In the genomic region with DNA sequence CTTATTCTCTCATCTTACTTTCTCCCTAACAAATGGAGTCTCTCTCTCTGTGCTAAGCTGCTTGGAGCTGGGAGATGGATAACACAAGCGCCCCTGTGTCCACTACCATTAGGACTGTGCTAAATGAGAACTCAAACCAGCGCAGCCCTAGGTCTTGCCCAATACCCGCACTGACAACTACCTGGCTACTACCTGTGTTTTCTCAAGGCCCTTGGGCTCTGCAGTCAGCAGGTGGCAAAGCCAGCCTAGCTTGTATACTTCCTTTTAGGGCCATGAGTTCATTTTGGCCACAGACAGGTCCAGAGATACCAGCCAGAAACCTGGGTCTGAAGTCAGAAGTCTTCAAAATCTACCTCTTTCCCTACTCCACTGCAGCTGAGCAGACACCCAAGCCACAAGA, we compare ENCODE assay signal across 2 cellular contexts.
TF ChIP-seq lines count a peak whose summit lies in the region.

No MANE protein-coding gene starts in this region.

TF ChIP-seq in A549, 52 proteins besides CTCF, POLR2A, EP300 and RAD21:
- TF ChIP-seq CHD2 (IDR thresholded peaks at IDR 0.05; ENCODE audit: low read length, partially characterized antibody) (no peak), BHLHE40 (IDR thresholded peaks at IDR 0.05; ENCODE audit: low read depth, low read length) (no peak), POLR2AphosphoS2 (conservative IDR thresholded peaks at IDR 0.05; ENCODE audit: low read length) (no peak)
TF ChIP-seq in A549: peak in this region for 0.

TF ChIP-seq in H1, 55 proteins besides CTCF, POLR2A, EP300 and RAD21:
- TF ChIP-seq KDM1A (IDR thresholded peaks at IDR 0.05; ENCODE audit: borderline replicate concordance, low read length) (no peak), TCF12 (IDR thresholded peaks at IDR 0.05; ENCODE audit: low read depth, low read length) (no peak), CHD7 (IDR thresholded peaks at IDR 0.05; ENCODE audit: insufficient replicate concordance, low read length) (no peak), RXRA (IDR thresholded peaks at IDR 0.05; ENCODE audit: insufficient read depth, low read depth, low read length) (no peak), KDM4A (IDR thresholded peaks at IDR 0.05; ENCODE audit: low read depth, low read length, severe bottlenecking) (no peak), CBX5 (IDR thresholded peaks at IDR 0.05; ENCODE audit: low read depth, low read length) (no peak), MAFK (IDR thresholded peaks at IDR 0.05; ENCODE audit: low read depth, low read length) (no peak)
- TF ChIP-seq, protein P1, sequence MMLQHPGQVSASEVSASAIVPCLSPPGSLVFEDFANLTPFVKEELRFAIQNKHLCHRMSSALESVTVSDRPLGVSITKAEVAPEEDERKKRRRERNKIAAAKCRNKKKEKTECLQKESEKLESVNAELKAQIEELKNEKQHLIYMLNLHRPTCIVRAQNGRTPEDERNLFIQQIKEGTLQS (IDR thresholded peaks at IDR 0.05; ENCODE audit: insufficient read depth, low read depth, low read length): no peak
